In genomic region chr1:206116873-206117150, GRCh38 we compare ENCODE assay signal across 1 cellular context.
TF ChIP-seq lines count a peak whose summit lies in the region.

No MANE protein-coding gene starts in this region.

TF ChIP-seq in HEK293, 187 proteins besides CTCF, POLR2A, EP300 and RAD21 (continued from another document):
- TF ChIP-seq ZFHX2 (tag by site-specific recombination; conservative IDR thresholded peaks at IDR 0.05): no peak
- no peak for TF ChIP-seq GFI1B (tag by site-specific recombination; IDR thresholded peaks at IDR 0.05)
- TF ChIP-seq ZNF544 (tag by site-specific recombination; IDR thresholded peaks at IDR 0.05): no peak
- no peak for TF ChIP-seq ZEB2 (tag by site-specific recombination; IDR thresholded peaks at IDR 0.05)
- no peak for TF ChIP-seq GLI2 (tag by site-specific recombination; IDR thresholded peaks at IDR 0.05; ENCODE audit: borderline replicate concordance, low read depth)
- TF ChIP-seq PRDM1 (tag by site-specific recombination; IDR thresholded peaks at IDR 0.05): peak; percentile 33; the same call in 1 of the 2 replicates
- TF ChIP-seq IKZF3 (tag by site-specific recombination; IDR thresholded peaks at IDR 0.05): 0 out of 2 replicates have a peak, but pooled peaks have one; percentile 19
- TF ChIP-seq ZNF660 (tag by site-specific recombination; IDR thresholded peaks at IDR 0.05): no peak
- no peak for TF ChIP-seq ZNF211 (tag by site-specific recombination; IDR thresholded peaks at IDR 0.05; ENCODE audit: low read depth)
- TF ChIP-seq TSHZ1 (tag by site-specific recombination; IDR thresholded peaks at IDR 0.05; ENCODE audit: borderline replicate concordance): no peak
- no peak for TF ChIP-seq EGR2 (tag by site-specific recombination; IDR thresholded peaks at IDR 0.05; ENCODE audit: low read depth)
TF ChIP-seq in HEK293: peak in this region for 3.
